8 cellular contexts compared by ENCODE assay signal in the genomic region with DNA sequence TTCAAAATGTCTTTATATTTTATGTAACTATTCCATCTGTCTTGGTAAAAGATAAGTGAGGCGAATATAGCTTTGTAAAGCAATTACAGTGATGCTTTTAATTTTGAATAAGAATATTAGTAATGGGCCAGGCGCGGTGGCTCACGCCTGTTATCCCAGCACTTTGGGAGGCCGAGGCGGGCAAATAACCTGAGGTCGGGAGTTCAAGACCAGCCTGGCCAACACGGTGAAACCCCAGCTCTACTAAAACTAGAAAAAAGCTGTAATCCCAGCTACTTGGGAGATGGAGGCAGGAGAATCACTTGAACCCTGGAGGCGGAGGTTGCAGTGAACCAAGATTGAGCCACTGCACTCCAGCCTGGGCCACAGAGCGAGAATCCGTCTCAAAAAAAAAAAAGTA. TPM values are rescaled to one million over a fixed set of nuclear protein-coding genes. Genes with fewer than 3 reads are reported as not detected.
DNase-seq lines count a peak whose midpoint lies in the region; ATAC-seq, FAIRE-seq and TF ChIP-seq lines count a peak whose summit lies in the region.
"Not testable (repeated sequence)": the region's sequence is repeated elsewhere in the genome, so short reads cannot be mapped to it uniquely, and the experiment has no call there.

No MANE protein-coding gene starts in this region.

- H3K9me3 ChIP-seq in CD4-positive, alpha-beta memory T cell (ENCODE audit: control insufficient read depth in 1 of 2, low read length in 2 of 2); GM12878 (replicated peaks; ENCODE audit: control insufficient read depth, insufficient read depth, low read length); esophagus squamous epithelium; right lobe of liver; trophoblast cell (ENCODE audit: insufficient read depth, low read depth, low read length); transverse colon: not testable (repeated sequence)

- peaks cover 10 to 32% (median 19%) of the 10 kb centered on the region in 4 donors for H3K4me1 Mint-ChIP-seq in CD4-positive, alpha-beta memory T cell

- H2BK5ac ChIP-seq in trophoblast cell (ENCODE audit: low read depth, low read length, poor library complexity): not testable (repeated sequence)

- H4K12ac ChIP-seq in trophoblast cell (ENCODE audit: low read depth, low read length): not testable (repeated sequence)

- H2AFZ ChIP-seq in GM12878 (ENCODE audit: control insufficient read depth, low read depth, low read length); trophoblast cell (ENCODE audit: insufficient read depth, low read length, poor library complexity): not testable (repeated sequence)

- not testable (repeated sequence) for H3K9me3 Mint-ChIP-seq in CD4-positive, alpha-beta memory T cell

- RAD21 ChIA-PET in GM12878 (lab: Charles Lee; ENCODE audit: unreplicated experiment): interaction anchor here (1.0 to 5.3 kb wide), 10 partner anchors 10 to 159 kb away, joined by 3 to 139 read pairs (median 6); partner anchors contain the start of genes RAB21, THAP2 and ZFC3H1

- BruUV-seq in GM12878 (replicated peaks; lab: Mats Ljungman, UMichigan): not testable (repeated sequence)

- H2BK12ac ChIP-seq in trophoblast cell (ENCODE audit: low read length): not testable (repeated sequence)

- SMC1A ChIA-PET in GM12878 (lab: Charles Lee; ENCODE audit: uncharacterized antibody, unreplicated experiment): interaction anchor here (1.0 to 4.6 kb wide), 16 partner anchors 8 to 272 kb away, joined by 3 to 117 read pairs (median 7); partner anchors contain the start of genes THAP2 and ZFC3H1

- POLR2A ChIA-PET in CD4-positive, alpha-beta memory T cell (lab: Charles Lee; ENCODE audit: partially characterized antibody): interaction anchor here (0.7 to 5.7 kb wide), 7 partner anchors 17 to 159 kb away, joined by 3 to 233 read pairs (median 14); partner anchors contain the start of genes RAB21, TBC1D15, THAP2 and ZFC3H1
- POLR2A ChIA-PET in GM12878 (lab: Charles Lee): interaction anchor here (2.4 to 6.0 kb wide), 4 partner anchors 24 to 68 kb away, joined by 8 to 93 read pairs (median 19); partner anchors contain the start of genes RAB21, THAP2 and ZFC3H1

- not testable (repeated sequence) for H3K79me1 ChIP-seq in trophoblast cell (ENCODE audit: low read length)

- not testable (repeated sequence) for TF ChIP-seq RAD21 in GM12878 (IDR thresholded peaks at IDR 0.05; ENCODE audit: insufficient read depth, low read depth, low read length)

- peaks cover 49% of the 10 kb centered on the region for H3K79me2 ChIP-seq in GM12878 (ENCODE audit: control insufficient read depth, insufficient read depth, low read length)
- H3K79me2 ChIP-seq in trophoblast cell (ENCODE audit: control insufficient read depth, insufficient read depth, low read length, poor library complexity): not testable (repeated sequence)

- in situ Hi-C loops in GM12878 (cut with MboI); transverse colon (cut with MboI; ENCODE audit: low pct_ligation_motif_present in 1 of 4, low pct_unique_long_range_greater_than_20kb in 1 of 4, low sequenced_read_pairs in 3 of 4): not testable (repeated sequence)

- not testable (repeated sequence) for FAIRE-seq in GM12878 (lab: Jason Lieb, UNC)

- not testable (repeated sequence) for H3K4me3 ChIP-seq in CD4-positive, alpha-beta memory T cell (ENCODE audit: low read length in 2 of 2); trophoblast cell (ENCODE audit: low read depth, low read length)
- peak overlapping the region; percentile 59 for H3K4me3 ChIP-seq in Jurkat, Clone E6-1 (ENCODE audit: low read length)
- H3K4me3 ChIP-seq in WI38 (ENCODE audit: low read depth, low read length): peak overlapping the region; percentile 75
- H3K4me3 ChIP-seq in GM12878: peak overlapping the region; percentile 70
- peak overlapping the region; percentile 51 to 77 (median 72) for H3K4me3 ChIP-seq in esophagus squamous epithelium
- H3K4me3 ChIP-seq in right lobe of liver: peak overlapping the region; percentile 73 to 86 (median 76)
- peak overlapping the region; percentile 62 to 92 (median 76) for H3K4me3 ChIP-seq in transverse colon

- CTCF ChIA-PET in CD4-positive, alpha-beta memory T cell (lab: Charles Lee; ENCODE audit: partially characterized antibody): interaction anchor here (1.2 to 4.3 kb wide), 5 partner anchors 9 to 60 kb away, joined by 4 to 60 read pairs (median 19); partner anchors contain the start of genes THAP2 and ZFC3H1
- CTCF ChIA-PET in GM12878 (lab: Yijun Ruan, JAX): interaction anchor here (0.6 to 6.7 kb wide), 14 partner anchors 9 to 280 kb away, joined by 3 to 131 read pairs (median 6); partner anchors contain the start of genes RAB21, THAP2 and ZFC3H1

- not testable (repeated sequence) for DNase-seq in CD4-positive, alpha-beta memory T cell; Jurkat, Clone E6-1 (ENCODE audit: low read depth, low spot score); GM12878 (ENCODE audit: low read depth, low spot score); esophagus squamous epithelium (lab: John Stamatoyannopoulos, UW); right lobe of liver; trophoblast cell; transverse colon

- H3K4me2 ChIP-seq in GM12878 (ENCODE audit: control insufficient read depth, insufficient read depth): peak overlapping the region; percentile 78
- H3K4me2 ChIP-seq in trophoblast cell (ENCODE audit: low read length): peak overlapping the region; percentile 58

- not testable (repeated sequence) for TF ChIP-seq EP300 in GM12878 (IDR thresholded peaks at IDR 0.05; ENCODE audit: borderline replicate concordance in 1 of 2, control insufficient read depth in 1 of 2, low read depth in 2 of 2, low read length in 2 of 2); transverse colon (IDR thresholded peaks at IDR 0.05; ENCODE audit: low read depth)

- not testable (repeated sequence) for H2AK5ac ChIP-seq in trophoblast cell (ENCODE audit: low read length)

- H3K4me1 ChIP-seq in CD4-positive, alpha-beta memory T cell (ENCODE audit: insufficient read depth, low read length): peaks cover 27% of the 10 kb centered on the region
- H3K4me1 ChIP-seq in GM12878 (ENCODE audit: control insufficient read depth, insufficient read depth, low read length) (peaks cover 21% of the 10 kb centered on the region), esophagus squamous epithelium (peaks cover 14 to 67% (median 24%) of the 10 kb centered on the region in 3 donors), right lobe of liver (peaks cover 0 to 11% (median 5%) of the 10 kb centered on the region in 4 donors), transverse colon (peaks cover 0 to 55% (median 19%) of the 10 kb centered on the region in 4 donors)
- not testable (repeated sequence) for H3K4me1 ChIP-seq in trophoblast cell (ENCODE audit: control insufficient read depth in 1 of 2, insufficient read depth in 2 of 2, low read length in 2 of 2)

- H3K4me3 Mint-ChIP-seq in CD4-positive, alpha-beta memory T cell: peak overlapping the region in 5 of 8 donors; percentile 13 to 99 (median 43)

- not testable (repeated sequence) for H3K27me3 Mint-ChIP-seq in CD4-positive, alpha-beta memory T cell

- not testable (repeated sequence) for H3K36me3 ChIP-seq in CD4-positive, alpha-beta memory T cell (ENCODE audit: insufficient read depth, low read length); GM12878 (ENCODE audit: control insufficient read depth in 2 of 2, insufficient read depth in 2 of 2, low read length in 1 of 2); esophagus squamous epithelium; right lobe of liver; trophoblast cell (ENCODE audit: control insufficient read depth in 1 of 2, insufficient read depth in 2 of 2, low read length in 2 of 2); transverse colon

- not testable (repeated sequence) for H4K8ac ChIP-seq in trophoblast cell (ENCODE audit: low read depth, low read length)

- not testable (repeated sequence) for H4K91ac ChIP-seq in trophoblast cell (ENCODE audit: low read depth, low read length)

- not testable (repeated sequence) for H2BK120ac ChIP-seq in trophoblast cell (ENCODE audit: insufficient read depth, low read length, poor library complexity)

- peak overlapping the region; percentile 60 for H3K9ac ChIP-seq in GM12878 (ENCODE audit: control insufficient read depth, insufficient read depth, low read length)
- not testable (repeated sequence) for H3K9ac ChIP-seq in trophoblast cell (ENCODE audit: low read length)

- not testable (repeated sequence) for H3K4ac ChIP-seq in trophoblast cell (ENCODE audit: low read depth, low read length)

- not testable (repeated sequence) for H4K20me1 ChIP-seq in GM12878 (ENCODE audit: control insufficient read depth, insufficient read depth)

- not testable (repeated sequence) for H3K23ac ChIP-seq in trophoblast cell (ENCODE audit: low read length)

- H3K27me3 ChIP-seq in CD4-positive, alpha-beta memory T cell (ENCODE audit: insufficient read depth, low read length); GM12878 (replicated peaks in 1 of 2; ENCODE audit: control insufficient read depth in 2 of 2, insufficient read depth in 2 of 2, low read length in 1 of 2); esophagus squamous epithelium; right lobe of liver; trophoblast cell (ENCODE audit: insufficient read depth, low read length); transverse colon: not testable (repeated sequence)

- TF ChIP-seq POLR2A in GM12878 (IDR thresholded peaks at IDR 0.05; ENCODE audit: low read depth, low read length); esophagus squamous epithelium (IDR thresholded peaks at IDR 0.05); right lobe of liver (IDR thresholded peaks at IDR 0.05); transverse colon (IDR thresholded peaks at IDR 0.05): not testable (repeated sequence)

- H3K18ac ChIP-seq in trophoblast cell (ENCODE audit: low read length): not testable (repeated sequence)

- peaks cover 9 to 10% of the 10 kb centered on the region in 2 donors for H3K36me3 Mint-ChIP-seq in CD4-positive, alpha-beta memory T cell

- intact Hi-C loops in CD4-positive, alpha-beta memory T cell (cut with micrococcal nuclease); right lobe of liver (cut with DNase I); transverse colon (cut with DNase I; ENCODE audit: low total_unique reads): not testable (repeated sequence)
- intact Hi-C loops in GM12878 (cut with micrococcal nuclease; ENCODE audit: unreplicated experiment) (loop anchor here (2.0 kb wide), 2 partner anchors 60 to 68 kb away; partner anchors contain the start of gene RAB21), esophagus squamous epithelium (cut with DNase I) (loop anchor here (5.0 kb wide), 1 partner anchor 65 kb away; the partner anchor contains the start of gene RAB21)

- TF ChIP-seq CTCF in WI38 (IDR thresholded peaks at IDR 0.05; ENCODE audit: low read depth, low read length); GM12878 (IDR thresholded peaks at IDR 0.05 in 2 of 3, conservative IDR thresholded peaks at IDR 0.05 in 1 of 3; ENCODE audit: control insufficient read depth in 2 of 3, extremely low read depth in 1 of 3, insufficient read depth in 1 of 3, low read depth in 3 of 3, low read length in 3 of 3); esophagus squamous epithelium (IDR thresholded peaks at IDR 0.05); right lobe of liver (IDR thresholded peaks at IDR 0.05); transverse colon (IDR thresholded peaks at IDR 0.05): not testable (repeated sequence)

- not testable (repeated sequence) for ATAC-seq in GM12878, right lobe of liver

- WGBS in GM12878 (ENCODE audit: insufficient coverage, insufficient replicate concordance, low lambda C conversion rate, missing lambda C conversion rate): 1% methylated on average over 11 of the region's 11 CpGs
- 50 to 52% methylated on average over 11 of the region's 11 CpGs for WGBS in esophagus squamous epithelium, 2 donors
- WGBS in right lobe of liver (ENCODE audit: insufficient coverage, low coverage, low lambda C conversion rate, missing lambda C conversion rate): 61% methylated on average over 11 of the region's 11 CpGs
- WGBS in trophoblast cell (ENCODE audit: extremely low coverage, insufficient coverage, insufficient read length): no CpG with 5 or more reads among the region's 11 CpGs
- WGBS in transverse colon (ENCODE audit: low coverage in 1 of 2), 2 donors: 39 to 47% methylated on average over 7 to 11 of the region's 11 CpGs

- H3K27ac ChIP-seq in CD4-positive, alpha-beta memory T cell (ENCODE audit: low read depth, low read length); right lobe of liver; trophoblast cell (ENCODE audit: low read depth, low read length): not testable (repeated sequence)
- H3K27ac ChIP-seq in GM12878 (ENCODE audit: control insufficient read depth, insufficient read depth): peak overlapping the region; percentile 77
- peak overlapping the region; percentile 48 to 96 (median 92) for H3K27ac ChIP-seq in esophagus squamous epithelium
- peak overlapping the region; percentile 94 to 98 (median 96) for H3K27ac ChIP-seq in transverse colon

- H3K27ac Mint-ChIP-seq in CD4-positive, alpha-beta memory T cell: not testable (repeated sequence)

- not testable (repeated sequence) for H3K14ac ChIP-seq in trophoblast cell (ENCODE audit: low read length)

RNA-seq across cellular contexts. Expression of gene TMEM19, which starts 1.3 kb away (rescaled TPM):
- total RNA-seq in CD4-positive, alpha-beta memory T cell: 10 to 100 TPM; 10.5 to 14.1 TPM
- 10 to 100 TPM; 28.0 to 49.0 TPM for polyA plus RNA-seq in CD4-positive, alpha-beta memory T cell
- 25.9 TPM for polyA plus RNA-seq in Jurkat, Clone E6-1 (2012; ENCODE audit: insufficient read depth, insufficient read length)
- total RNA-seq in GM12878 (2013; cell fraction: nucleolus; rRNA removed): 33.5 and 40.3 TPM in 2 replicates
- total RNA-seq in GM12878 (2014; rRNA removed) (36.7 and 51.0 TPM in 2 replicates), GM12878 (2014; rRNA removed; fragmentation: Illumina TruSeq; extraction: Trizol) (38.4 and 41.4 TPM in 2 replicates), GM12878 (2021) (44.8 and 49.1 TPM in 2 replicates), esophagus squamous epithelium (10 to 100 TPM; 48.2 to 94.5 (median 68.4) TPM), right lobe of liver (10 to 100 TPM; 11.2 to 18.9 (median 15.7) TPM), transverse colon (10 to 100 TPM in 2 of 4 donors, 1 to 10 TPM in 2; 7.9 to 41.1 (median 20.4) TPM)
- 17.6 TPM for polyA plus RNA-seq in GM12878 (2011; ENCODE audit: low read depth)
- polyA plus RNA-seq in GM12878 (2011; rRNA removed) (40.3 and 51.2 TPM in 2 replicates), GM12878 (2014; fragmentation: Illumina TruSeq; extraction: Trizol) (26.4 and 26.7 TPM in 2 replicates), GM12878 (2014; fragmentation: Nextera tagmentation; extraction: Ambion mirVana) (10 to 100 TPM; 32.2 to 54.9 TPM), GM12878 (2014; rRNA removed) (37.6 and 41.3 TPM in 2 replicates), GM12878 (2016; fragmentation: Nextera tagmentation; extraction: Ambion mirVana) (10 to 100 TPM; 45.7 to 51.6 TPM)
- 20.4 and 22.1 TPM in 2 replicates for polyA plus RNA-seq in GM12878 (2011; cell fraction: cytosol; rRNA removed)
- 12.5 and 16.4 TPM in 2 replicates for polyA plus RNA-seq in GM12878 (2011; cell fraction: nucleus; rRNA removed)
- polyA plus RNA-seq in GM12878 (2012): 16.5 and 21.0 TPM in 2 replicates
- 57.9 and 62.6 TPM in 2 replicates for polyA minus RNA-seq in GM12878 (2011; rRNA and poly(A)+ RNA removed)
- 22.2 TPM in 2 replicates for polyA minus RNA-seq in GM12878 (2011; cell fraction: cytosol; rRNA and poly(A)+ RNA removed)
- polyA minus RNA-seq in GM12878 (2011; cell fraction: nucleus; rRNA and poly(A)+ RNA removed): 8.2 and 15.1 TPM in 2 replicates
- 10.4 and 11.0 TPM in 2 replicates for polyA plus RNA-seq in trophoblast cell (2013)

RNA-seq across cellular contexts. Expression of gene THAP2, which starts 23.1 kb away (rescaled TPM):
- total RNA-seq in CD4-positive, alpha-beta memory T cell: 10 to 100 TPM; 13.1 to 14.0 TPM
- 10 to 100 TPM in 1 of 2 donors, 1 to 10 TPM in 1; 6.3 to 10.4 TPM for polyA plus RNA-seq in CD4-positive, alpha-beta memory T cell
- polyA plus RNA-seq in Jurkat, Clone E6-1 (2012; ENCODE audit: insufficient read depth, insufficient read length): 6.3 TPM
- 19.8 and 21.9 TPM in 2 replicates for total RNA-seq in GM12878 (2013; cell fraction: nucleolus; rRNA removed)
- total RNA-seq in GM12878 (2014; rRNA removed) (5.1 and 6.6 TPM in 2 replicates), GM12878 (2014; rRNA removed; fragmentation: Illumina TruSeq; extraction: Trizol) (6.9 and 7.9 TPM in 2 replicates), GM12878 (2021) (4.6 and 5.1 TPM in 2 replicates), esophagus squamous epithelium (10 to 100 TPM in 1 of 4 donors, 1 to 10 TPM in 3; 4.8 to 11.3 (median 6.0) TPM), right lobe of liver (1 to 10 TPM; 1.3 to 3.2 (median 2.0) TPM), transverse colon (1 to 10 TPM in 3 of 4 donors, not detected in 1; 2.8 to 3.5 (median 3.3) TPM)
- polyA plus RNA-seq in GM12878 (2011; ENCODE audit: low read depth): 1.1 TPM
- polyA plus RNA-seq in GM12878 (2011; rRNA removed) (4.8 and 9.8 TPM in 2 replicates), GM12878 (2014; fragmentation: Illumina TruSeq; extraction: Trizol) (6.7 and 10.6 TPM in 2 replicates), GM12878 (2014; fragmentation: Nextera tagmentation; extraction: Ambion mirVana) (10 to 100 TPM; 13.4 to 18.0 TPM), GM12878 (2014; rRNA removed) (3.9 and 4.1 TPM in 2 replicates), GM12878 (2016; fragmentation: Nextera tagmentation; extraction: Ambion mirVana) (10 to 100 TPM; 11.5 to 11.8 TPM)
- 1.2 and 1.4 TPM in 2 replicates for polyA plus RNA-seq in GM12878 (2011; cell fraction: cytosol; rRNA removed)
- 2.3 and 3.2 TPM in 2 replicates for polyA plus RNA-seq in GM12878 (2011; cell fraction: nucleus; rRNA removed)
- 3.7 and 4.7 TPM in 2 replicates for polyA plus RNA-seq in GM12878 (2012)
- polyA minus RNA-seq in GM12878 (2011; rRNA and poly(A)+ RNA removed): 2.7 and 3.9 TPM in 2 replicates
- 1.5 and 2.2 TPM in 2 replicates for polyA minus RNA-seq in GM12878 (2011; cell fraction: cytosol; rRNA and poly(A)+ RNA removed)
- 6.2 and 6.5 TPM in 2 replicates for polyA minus RNA-seq in GM12878 (2011; cell fraction: nucleus; rRNA and poly(A)+ RNA removed)
- polyA plus RNA-seq in trophoblast cell (2013): 5.2 and 5.3 TPM in 2 replicates

RNA-seq across cellular contexts. Expression of gene ZFC3H1, which starts 23.5 kb away (rescaled TPM):
- total RNA-seq in CD4-positive, alpha-beta memory T cell: 100 to 1,000 TPM; 118 to 121 TPM
- polyA plus RNA-seq in CD4-positive, alpha-beta memory T cell: 10 to 100 TPM; 15.0 to 30.2 TPM
- 21.9 TPM for polyA plus RNA-seq in Jurkat, Clone E6-1 (2012; ENCODE audit: insufficient read depth, insufficient read length)
- 316 TPM in 2 replicates for total RNA-seq in GM12878 (2013; cell fraction: nucleolus; rRNA removed)
- total RNA-seq in GM12878 (2014; rRNA removed): 27.1 and 29.7 TPM in 2 replicates
- 23.5 and 28.6 TPM in 2 replicates for total RNA-seq in GM12878 (2014; rRNA removed; fragmentation: Illumina TruSeq; extraction: Trizol)
- total RNA-seq in GM12878 (2021): 35.1 and 40.1 TPM in 2 replicates
- polyA plus RNA-seq in GM12878 (2011; ENCODE audit: low read depth): 17.8 TPM
- 88.7 and 146 TPM in 2 replicates for polyA plus RNA-seq in GM12878 (2011; rRNA removed)
- polyA plus RNA-seq in GM12878 (2011; cell fraction: cytosol; rRNA removed): 24.7 and 27.1 TPM in 2 replicates
- polyA plus RNA-seq in GM12878 (2011; cell fraction: nucleus; rRNA removed): 189 and 236 TPM in 2 replicates
- polyA plus RNA-seq in GM12878 (2012): 25.4 and 33.2 TPM in 2 replicates
- polyA plus RNA-seq in GM12878 (2014; fragmentation: Illumina TruSeq; extraction: Trizol): 67.8 and 76.1 TPM in 2 replicates
- polyA plus RNA-seq in GM12878 (2014; fragmentation: Nextera tagmentation; extraction: Ambion mirVana): 10 to 100 TPM; 11.2 to 14.6 TPM
- 38.3 and 40.9 TPM in 2 replicates for polyA plus RNA-seq in GM12878 (2014; rRNA removed)
- 10 to 100 TPM; 23.5 to 24.8 TPM for polyA plus RNA-seq in GM12878 (2016; fragmentation: Nextera tagmentation; extraction: Ambion mirVana)
- 39.5 and 41.9 TPM in 2 replicates for polyA minus RNA-seq in GM12878 (2011; rRNA and poly(A)+ RNA removed)
- 13.4 and 16.2 TPM in 2 replicates for polyA minus RNA-seq in GM12878 (2011; cell fraction: cytosol; rRNA and poly(A)+ RNA removed)
- 69.5 and 115 TPM in 2 replicates for polyA minus RNA-seq in GM12878 (2011; cell fraction: nucleus; rRNA and poly(A)+ RNA removed)
- 10 to 100 TPM; 17.7 to 60.8 (median 52.2) TPM for total RNA-seq in esophagus squamous epithelium
- 10 to 100 TPM; 13.0 to 27.3 (median 19.1) TPM for total RNA-seq in right lobe of liver
- polyA plus RNA-seq in trophoblast cell (2013): 25.3 and 25.9 TPM in 2 replicates
- 100 to 1,000 TPM in 2 of 4 donors, 10 to 100 TPM in 2; 61.9 to 141 (median 91.6) TPM for total RNA-seq in transverse colon
